In genomic region chr15:73884159-73884558, GRCh38 we compare ENCODE assay signal across 32 cellular contexts. TPM values are rescaled to one million over a fixed set of nuclear protein-coding genes. Genes with fewer than 3 reads are reported as not detected.
"Had no signal": no experiment of that assay in that cellular context is flagged by ENCODE, and none has a peak within 500 bp of the region (broad histone marks: within the 10 kb centered on the region; RNA-seq: fewer than 3 reads in every experiment).

No MANE protein-coding gene starts in this region.

- ATAC-seq: activated CD8-positive, alpha-beta T cell treated with anti-CD3 and anti-CD28 coated beads, Interleukin-2, amount 10 ng/mL, durations not matched to agents 7 days and 5 days; activated naive CD4-positive, alpha-beta T cell treated with anti-CD3 and anti-CD28 coated beads, Interleukin-2, amount 50 U/mL, for 72 hours; activated naive CD8-positive, alpha-beta T cell treated with anti-CD3 and anti-CD28 coated beads, Interleukin-2, amount 50 U/mL, for 24 hours had no signal

- FAIRE-seq: astrocyte had no signal

- H3K9ac ChIP-seq: KMS-11, SK-N-SH had no signal

- H3K27me3 ChIP-seq: Peyer's patch had no signal

- H3K4me1 ChIP-seq: Peyer's patch, SJCRH30 had no signal

- DNase-seq: activated CD4-positive, alpha-beta T cell treated with anti-CD3 and anti-CD28 coated beads for 48 hours; activated CD4-positive, alpha-beta T cell treated with anti-CD3 and anti-CD28 coated beads, Interleukin-2, amount 50 U/mL, for 4 hours; activated CD8-positive, alpha-beta memory T cell treated with anti-CD3 and anti-CD28 coated beads, Interleukin-2, amount 50 U/mL, for 48 hours; activated CD8-positive, alpha-beta T cell treated with anti-CD3 and anti-CD28 coated beads, Interleukin-2, amount 10 ng/mL, durations not matched to agents 7 days and 5 days; activated naive CD8-positive, alpha-beta T cell treated with anti-CD3 and anti-CD28 coated beads, Interleukin-2, amount 50 U/mL, for 24 hours; activated T-cell treated with anti-CD3 and anti-CD28 coated beads, Interleukin-2, amount 50 U/mL, for 1 hour; amygdala; MV-4-11; NCI-H1092 treated with DMSO at 0.1 percent for 48 hours; NCI-H1417 treated with DMSO at 0.1 percent for 48 hours; NCI-H1694; NCI-H2029; NCI-H2107; NCI-H2171 treated with DMSO at 0.1 percent for 48 hours; NCI-H226; NCI-H526; NCI-H82; NK-92 treated with Interleukin-12 subunit alpha and Interleukin-12 subunit beta, amount 100 ng/mL, for 24 hours; OCI-M1; Right ventricle myocardium superior; SJCRH30; SK-N-SH; T-helper 1 cell had no signal

- H3K9me3 ChIP-seq: Peyer's patch, SJCRH30, SK-N-SH had no signal

- H3K4me2 ChIP-seq: KMS-11, SK-N-SH had no signal

- H3K4me3 ChIP-seq: Peyer's patch, SJCRH30 had no signal

- H3K36me3 ChIP-seq: Peyer's patch, SJCRH30 had no signal

- H3K27ac ChIP-seq: KMS-11, Peyer's patch, RWPE1, SJCRH30, VCaP had no signal

RNA-seq across cellular contexts. Expression of gene TBC1D21, which starts 10.8 kb away (rescaled TPM):
- total RNA-seq: activated CD8-positive, alpha-beta T cell treated with anti-CD3 and anti-CD28 coated beads, Interleukin-2, amount 10 ng/mL, durations not matched to agents 7 days and 5 days; activated naive CD4-positive, alpha-beta T cell treated with anti-CD3 and anti-CD28 coated beads, Interleukin-2, amount 50 U/mL, for 72 hours; astrocyte; MCF 10A; NCI-H460; Peyer's patch; Right ventricle myocardium superior; SJCRH30; T-helper 2 cell treated with Interferon-gamma antibody and Interleukin-4, amounts not matched to agents 100 ng/mL and 5 ng/mL, for 36 hours had no signal
- polyA plus RNA-seq: SK-N-SH had no signal
